8 cellular contexts compared by ENCODE assay signal in the genomic region with DNA sequence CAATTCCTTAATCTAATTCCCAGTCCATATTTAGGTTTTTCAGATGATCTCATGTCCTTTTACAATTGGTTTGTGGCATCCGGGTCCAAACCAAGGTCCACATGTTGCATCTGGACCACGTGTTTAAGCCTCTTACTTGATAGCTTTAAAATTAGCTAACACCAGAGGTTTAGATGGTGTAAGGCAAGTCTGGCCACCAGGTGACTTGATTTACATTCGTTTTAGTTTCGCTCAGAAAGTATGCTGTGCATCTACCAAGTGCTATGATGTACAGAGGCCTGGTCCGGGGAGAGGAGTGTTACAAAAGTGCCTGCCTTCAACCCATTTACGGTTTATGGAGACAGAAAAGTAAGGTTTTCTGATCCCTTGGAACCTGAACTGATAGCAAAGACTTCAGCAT. TPM values are rescaled to one million over a fixed set of nuclear protein-coding genes. Genes with fewer than 3 reads are reported as not detected.
DNase-seq lines count a peak whose midpoint lies in the region; ATAC-seq and TF ChIP-seq lines count a peak whose summit lies in the region.

No MANE protein-coding gene starts in this region.

- peak overlapping the region; percentile 57 for H3K27ac ChIP-seq in iPS-20b (ENCODE audit: low read length)
- H3K27ac ChIP-seq in stomach = peak overlapping the region; percentile 5 to 99 (median 98)

- peaks cover 33% of the 10 kb centered on the region for H4K20me1 ChIP-seq in Loucy (ENCODE audit: insufficient read depth, low read length, poor library complexity, severe bottlenecking)

- no peaks in the 10 kb centered on the region for H3K27me3 ChIP-seq in Loucy (ENCODE audit: insufficient read depth, low read length, poor library complexity, severe bottlenecking)
- no peaks in the 10 kb centered on the region for H3K27me3 ChIP-seq in iPS-20b (ENCODE audit: insufficient read depth, low read length)
- H3K27me3 ChIP-seq in stomach = no peaks in the 10 kb centered on the region

- intact Hi-C loops in stomach (cut with DNase I; ENCODE audit: low total_unique reads) = no loop called here

- WGBS in stomach, 5 donors = 67 to 79% (median 73%) methylated on average over 6 of the region's 6 CpGs

- no peaks in the 10 kb centered on the region for H3K9me2 ChIP-seq in Loucy (replicated peaks; ENCODE audit: low read depth, low read length)

- H3K9ac ChIP-seq in Loucy (ENCODE audit: low read depth, low read length, poor library complexity, severe bottlenecking) (peak overlapping the region; percentile 88), iPS-20b (ENCODE audit: low read depth, low read length) (peak overlapping the region; percentile 83; the same call in 1 of the 2 replicates)

- H3K4me1 Mint-ChIP-seq in activated CD8-positive, alpha-beta memory T cell treated with anti-CD3 and anti-CD28 coated beads, Interleukin-2, amount 10 ng/mL, durations not matched to agents 7 days and 5 days = peaks cover 44% of the 10 kb centered on the region

- no peaks in the 10 kb centered on the region for H3K9me3 ChIP-seq in Loucy (ENCODE audit: insufficient read depth, low read depth, low read length)
- H3K9me3 ChIP-seq in iPS-20b (ENCODE audit: insufficient read depth, low read depth, low read length) = no peaks in the 10 kb centered on the region
- H3K9me3 ChIP-seq in stomach = no peaks in the 10 kb centered on the region

- no peaks in the 10 kb centered on the region for H3K9me3 Mint-ChIP-seq in activated CD8-positive, alpha-beta memory T cell treated with anti-CD3 and anti-CD28 coated beads, Interleukin-2, amount 10 ng/mL, durations not matched to agents 7 days and 5 days (ENCODE audit: low read depth)

- H3K79me2 ChIP-seq in Loucy (ENCODE audit: insufficient read depth, low read length) = peaks cover 49% of the 10 kb centered on the region

- TF ChIP-seq POLR2A in stomach (IDR thresholded peaks at IDR 0.05) = no peak

- CTCF ChIA-PET in activated CD8-positive, alpha-beta memory T cell treated with anti-CD3 and anti-CD28 coated beads, Interleukin-2, amount 10 ng/mL, durations not matched to agents 7 days and 5 days (lab: Charles Lee) = interaction anchor here (1.0 to 5.2 kb wide), 12 partner anchors 10 to 168 kb away, joined by 3 to 26 read pairs (median 5); a partner anchor contains a TSS

- H3K4me3 Mint-ChIP-seq in activated CD8-positive, alpha-beta memory T cell treated with anti-CD3 and anti-CD28 coated beads, Interleukin-2, amount 10 ng/mL, durations not matched to agents 7 days and 5 days = peak overlapping the region; percentile 91

- no peak for ATAC-seq in activated CD8-positive, alpha-beta memory T cell treated with anti-CD3 and anti-CD28 coated beads, Interleukin-2, amount 10 ng/mL, durations not matched to agents 7 days and 5 days
- no peak for ATAC-seq in HG03571 (IDR thresholded peaks at IDR 0.05; ENCODE audit: unreplicated experiment)

- H2AFZ ChIP-seq in Loucy (ENCODE audit: low read length) = no peak overlapping the region

- H3K36me3 ChIP-seq in Loucy (ENCODE audit: insufficient read depth, low read length) (peaks cover 9% of the 10 kb centered on the region; the same call in 1 of the 2 replicates), iPS-20b (ENCODE audit: insufficient read depth, low read depth, low read length) (peaks cover 23% of the 10 kb centered on the region), stomach (peaks cover 2 to 19% (median 19%) of the 10 kb centered on the region in 4 donors)

- TF ChIP-seq CTCF in Loucy (conservative IDR thresholded peaks at IDR 0.05; ENCODE audit: low read length) = no peak
- no peak for TF ChIP-seq CTCF in stomach (IDR thresholded peaks at IDR 0.05)

- H3K4me3 ChIP-seq in Loucy (ENCODE audit: low read length, poor library complexity, severe bottlenecking) = peak overlapping the region; percentile 94
- H3K4me3 ChIP-seq in iPS-20b (ENCODE audit: low read length) = peak overlapping the region; percentile 85
- peak overlapping the region; percentile 71 to 98 (median 76) for H3K4me3 ChIP-seq in stomach

- H3K4me1 ChIP-seq in Loucy (ENCODE audit: insufficient read depth, low read length, poor library complexity, severe bottlenecking) = peaks cover 33% of the 10 kb centered on the region
- H3K4me1 ChIP-seq in iPS-20b (ENCODE audit: insufficient read depth, low read length) = peaks cover 21% of the 10 kb centered on the region; the same call in 1 of the 2 replicates
- H3K4me1 ChIP-seq in stomach = peaks cover 28 to 59% (median 46%) of the 10 kb centered on the region in 4 donors

- DNase-seq in activated CD8-positive, alpha-beta memory T cell treated with anti-CD3 and anti-CD28 coated beads, Interleukin-2, amount 10 ng/mL, durations not matched to agents 7 days and 5 days = peak; percentile 64
- DNase-seq in activated CD8-positive, alpha-beta memory T cell treated with anti-CD3 and anti-CD28 coated beads for 24 hours = no peak
- DNase-seq in activated naive CD4-positive, alpha-beta T cell treated with anti-CD3 and anti-CD28 coated beads, Interleukin-2, amount 50 U/mL, for 16 hours = peak; percentile 17
- DNase-seq in stomach = no peak
- DNase-seq in NCI-H748 treated with DMSO at 0.1 percent for 48 hours (lab: John Stamatoyannopoulos, UW) = no peak

- TF ChIP-seq EP300 in stomach (IDR thresholded peaks at IDR 0.05) = no peak

- H3K4me2 ChIP-seq in Loucy (ENCODE audit: low read depth, low read length, poor library complexity, severe bottlenecking) = peak overlapping the region; percentile 85

- peaks cover 15% of the 10 kb centered on the region for H3K36me3 Mint-ChIP-seq in activated CD8-positive, alpha-beta memory T cell treated with anti-CD3 and anti-CD28 coated beads, Interleukin-2, amount 10 ng/mL, durations not matched to agents 7 days and 5 days

- H3K27ac Mint-ChIP-seq in activated CD8-positive, alpha-beta memory T cell treated with anti-CD3 and anti-CD28 coated beads, Interleukin-2, amount 10 ng/mL, durations not matched to agents 7 days and 5 days = peak overlapping the region; percentile 98

- H3F3A ChIP-seq in Loucy (ENCODE audit: low read depth) = no peaks in the 10 kb centered on the region

- H3K27me3 Mint-ChIP-seq in activated CD8-positive, alpha-beta memory T cell treated with anti-CD3 and anti-CD28 coated beads, Interleukin-2, amount 10 ng/mL, durations not matched to agents 7 days and 5 days = no peaks in the 10 kb centered on the region

RNA-seq across cellular contexts. Expression of a gene that starts 0.9 kb away (rescaled TPM):
- total RNA-seq in activated CD8-positive, alpha-beta memory T cell treated with anti-CD3 and anti-CD28 coated beads, Interleukin-2, amount 10 ng/mL, durations not matched to agents 7 days and 5 days = 10 to 100 TPM; 55.6 to 70.2 TPM
- total RNA-seq in stomach = 10 to 100 TPM in 4 of 5 donors, 1 to 10 TPM in 1; 7.5 to 80.6 (median 46.2) TPM
- polyA plus RNA-seq in stomach = 10 to 100 TPM; 24.1 to 42.6 (median 26.1) TPM

Comparison
In these comparisons a context has a peak if more than half of its experiments do, and no peak if none do; other contexts are left out.
1. DNase-seq: peak in activated CD8-positive, alpha-beta memory T cell treated with anti-CD3 and anti-CD28 coated beads, Interleukin-2, amount 10 ng/mL, durations not matched to agents 7 days and 5 days (single experiment) and activated naive CD4-positive, alpha-beta T cell treated with anti-CD3 and anti-CD28 coated beads, Interleukin-2, amount 50 U/mL, for 16 hours (single experiment); none in activated CD8-positive, alpha-beta memory T cell treated with anti-CD3 and anti-CD28 coated beads for 24 hours (single experiment), stomach (single experiment) and NCI-H748 treated with DMSO at 0.1 percent for 48 hours (single experiment).
2. Peak in every context shown above with its lines, with median percentiles within 50 percentile points of each other: H3K4me3 ChIP-seq.